ENCODE assay signal across 1 cellular context in the genomic region with DNA sequence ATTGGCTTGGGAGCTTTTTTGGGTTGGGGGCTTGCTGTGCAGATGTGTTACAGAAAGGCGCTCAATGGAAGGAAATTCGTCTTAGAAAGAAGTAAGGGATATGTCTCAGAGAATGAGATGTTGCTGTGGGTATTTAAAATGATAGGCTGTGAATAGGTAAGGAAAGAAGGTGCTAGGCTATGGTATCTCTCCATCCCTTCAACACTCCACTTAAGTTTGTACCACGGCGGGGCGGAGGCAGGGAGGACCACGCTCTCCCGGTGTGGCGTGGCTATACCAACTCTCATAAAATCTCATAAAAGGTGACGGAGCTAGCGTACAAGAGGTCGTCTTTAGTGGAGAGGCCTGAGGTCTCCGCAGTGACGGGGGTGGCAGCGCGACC.
TF ChIP-seq lines count a peak whose summit lies in the region.

No MANE protein-coding gene starts in this region.

TF ChIP-seq in IMR-90, 13 proteins besides CTCF, POLR2A, EP300 and RAD21 (continued from another document):
- TF ChIP-seq, protein P1, sequence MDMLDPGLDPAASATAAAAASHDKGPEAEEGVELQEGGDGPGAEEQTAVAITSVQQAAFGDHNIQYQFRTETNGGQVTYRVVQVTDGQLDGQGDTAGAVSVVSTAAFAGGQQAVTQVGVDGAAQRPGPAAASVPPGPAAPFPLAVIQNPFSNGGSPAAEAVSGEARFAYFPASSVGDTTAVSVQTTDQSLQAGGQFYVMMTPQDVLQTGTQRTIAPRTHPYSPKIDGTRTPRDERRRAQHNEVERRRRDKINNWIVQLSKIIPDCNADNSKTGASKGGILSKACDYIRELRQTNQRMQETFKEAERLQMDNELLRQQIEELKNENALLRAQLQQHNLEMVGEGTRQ (IDR thresholded peaks at IDR 0.05; ENCODE audit: low read depth, low read length): no peak
- TF ChIP-seq BHLHE40 (IDR thresholded peaks at IDR 0.05; ENCODE audit: low read depth, low read length) (no peak), FOS (IDR thresholded peaks at IDR 0.05; ENCODE audit: low read depth, low read length) (no peak), MAFK (IDR thresholded peaks at IDR 0.05; ENCODE audit: low read depth, low read length) (no peak), NFE2L2 (IDR thresholded peaks at IDR 0.05; ENCODE audit: low read depth, low read length) (no peak), CHD1 (IDR thresholded peaks at IDR 0.05; ENCODE audit: low read depth, low read length) (no peak), SMC3 (IDR thresholded peaks at IDR 0.05; ENCODE audit: low read depth, low read length) (no peak), RFX5 (IDR thresholded peaks at IDR 0.05; ENCODE audit: low read depth, low read length) (no peak), RCOR1 (IDR thresholded peaks at IDR 0.05; ENCODE audit: insufficient replicate concordance, low read length) (no peak), MXI1 (IDR thresholded peaks at IDR 0.05; ENCODE audit: borderline replicate concordance, low read depth, low read length) (no peak), MAZ (IDR thresholded peaks at IDR 0.05; ENCODE audit: borderline replicate concordance, low read depth, low read length) (no peak)
